In genomic region chr5:149657324-149657723, GRCh38 we compare ENCODE assay signal across 18 cellular contexts.
"Had no signal": no experiment of that assay in that cellular context is flagged by ENCODE, and none has a peak within 500 bp of the region (broad histone marks: within the 10 kb centered on the region; RNA-seq: fewer than 3 reads in every experiment).

No MANE protein-coding gene starts in this region.

- H3K36me3 ChIP-seq: ovary, right atrium auricular region, spleen, tibial nerve, upper lobe of left lung had no signal

- H3K4me2 ChIP-seq: hepatocyte had no signal

- H3K79me2 ChIP-seq: hepatocyte had no signal

- H3K27me3 Mint-ChIP-seq: progenitor cell of endocrine pancreas had no signal

- H2AFZ ChIP-seq: hepatocyte had no signal

- H3K4me3 Mint-ChIP-seq: mesothelial cell of epicardium; naive thymus-derived CD4-positive, alpha-beta T cell; natural killer cell treated with Interleukin-12 subunit alpha and Interleukin-12 subunit beta and Interleukin-15 and Interleukin-18, amount 100 ng/mL, for 72 hours; stimulated activated effector memory CD8-positive, alpha-beta T cell treated with anti-CD3 and anti-CD28 coated beads, Interleukin-12 subunit alpha, Interleukin-12 subunit beta, amount 100 ng/mL, for 72 hours; stimulated activated naive CD8-positive, alpha-beta T cell treated with anti-CD3 and anti-CD28 coated beads, Interleukin-15, Interleukin-2, amounts not matched to agents 100 ng/mL and 50 ng/mL, for 24 hours had no signal

- H3K36me3 Mint-ChIP-seq: mesothelial cell of epicardium had no signal

- H3K27ac Mint-ChIP-seq: mesothelial cell of epicardium; naive thymus-derived CD4-positive, alpha-beta T cell; natural killer cell treated with Interleukin-12 subunit alpha and Interleukin-12 subunit beta and Interleukin-15 and Interleukin-18, amount 100 ng/mL, for 72 hours; progenitor cell of endocrine pancreas; stimulated activated effector memory CD8-positive, alpha-beta T cell treated with anti-CD3 and anti-CD28 coated beads, Interleukin-12 subunit alpha, Interleukin-12 subunit beta, amount 100 ng/mL, for 72 hours; stimulated activated naive CD8-positive, alpha-beta T cell treated with anti-CD3 and anti-CD28 coated beads, Interleukin-15, Interleukin-2, amounts not matched to agents 100 ng/mL and 50 ng/mL, for 24 hours had no signal

- H3K4me3 ChIP-seq: hepatocyte, lung, ovary, right atrium auricular region, skin epidermis, spleen, tibial nerve, upper lobe of left lung had no signal

- H3K27me3 ChIP-seq: hepatocyte, ovary, right atrium auricular region, spleen, tibial nerve, upper lobe of left lung had no signal

- DNase-seq: kidney glomerular epithelial cell; naive thymus-derived CD4-positive, alpha-beta T cell; spleen; stimulated activated CD4-positive, alpha-beta T cell treated with anti-CD3 and anti-CD28 coated beads, Interleukin-4, amount 100 ng/mL, for 24 hours; substantia nigra had no signal

- ATAC-seq: natural killer cell treated with Interleukin-12 subunit alpha and Interleukin-12 subunit beta and Interleukin-15 and Interleukin-18, amount 100 ng/mL, for 72 hours; sciatic nerve; stimulated activated effector memory CD8-positive, alpha-beta T cell treated with anti-CD3 and anti-CD28 coated beads, Interleukin-12 subunit alpha, Interleukin-12 subunit beta, amount 100 ng/mL, for 72 hours had no signal

- H3K4me1 Mint-ChIP-seq: mesothelial cell of epicardium; naive thymus-derived CD4-positive, alpha-beta T cell had no signal

- H3K9me3 Mint-ChIP-seq: mesothelial cell of epicardium had no signal

- H3K27ac ChIP-seq: hepatocyte, ovary, skin epidermis, spleen, tibial nerve, upper lobe of left lung had no signal

- H3K4me1 ChIP-seq: spleen, tibial nerve, upper lobe of left lung had no signal

- H3K9me3 ChIP-seq: ovary, right atrium auricular region, tibial nerve, upper lobe of left lung had no signal
